ENCODE assay signal across 1 cellular context in genomic region chrX:155216179-155216939, GRCh38.
TF ChIP-seq lines count a peak whose summit lies in the region.

A gene with protein sequence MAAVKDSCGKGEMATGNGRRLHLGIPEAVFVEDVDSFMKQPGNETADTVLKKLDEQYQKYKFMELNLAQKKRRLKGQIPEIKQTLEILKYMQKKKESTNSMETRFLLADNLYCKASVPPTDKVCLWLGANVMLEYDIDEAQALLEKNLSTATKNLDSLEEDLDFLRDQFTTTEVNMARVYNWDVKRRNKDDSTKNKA (plus strand): TSS chrX:155216460. CDS start chrX:155216483, 23 bp downstream.

TF ChIP-seq in HepG2, 621 proteins besides CTCF, POLR2A, EP300 and RAD21 (continued from another document and continues in another):
- TF ChIP-seq, protein P1, sequence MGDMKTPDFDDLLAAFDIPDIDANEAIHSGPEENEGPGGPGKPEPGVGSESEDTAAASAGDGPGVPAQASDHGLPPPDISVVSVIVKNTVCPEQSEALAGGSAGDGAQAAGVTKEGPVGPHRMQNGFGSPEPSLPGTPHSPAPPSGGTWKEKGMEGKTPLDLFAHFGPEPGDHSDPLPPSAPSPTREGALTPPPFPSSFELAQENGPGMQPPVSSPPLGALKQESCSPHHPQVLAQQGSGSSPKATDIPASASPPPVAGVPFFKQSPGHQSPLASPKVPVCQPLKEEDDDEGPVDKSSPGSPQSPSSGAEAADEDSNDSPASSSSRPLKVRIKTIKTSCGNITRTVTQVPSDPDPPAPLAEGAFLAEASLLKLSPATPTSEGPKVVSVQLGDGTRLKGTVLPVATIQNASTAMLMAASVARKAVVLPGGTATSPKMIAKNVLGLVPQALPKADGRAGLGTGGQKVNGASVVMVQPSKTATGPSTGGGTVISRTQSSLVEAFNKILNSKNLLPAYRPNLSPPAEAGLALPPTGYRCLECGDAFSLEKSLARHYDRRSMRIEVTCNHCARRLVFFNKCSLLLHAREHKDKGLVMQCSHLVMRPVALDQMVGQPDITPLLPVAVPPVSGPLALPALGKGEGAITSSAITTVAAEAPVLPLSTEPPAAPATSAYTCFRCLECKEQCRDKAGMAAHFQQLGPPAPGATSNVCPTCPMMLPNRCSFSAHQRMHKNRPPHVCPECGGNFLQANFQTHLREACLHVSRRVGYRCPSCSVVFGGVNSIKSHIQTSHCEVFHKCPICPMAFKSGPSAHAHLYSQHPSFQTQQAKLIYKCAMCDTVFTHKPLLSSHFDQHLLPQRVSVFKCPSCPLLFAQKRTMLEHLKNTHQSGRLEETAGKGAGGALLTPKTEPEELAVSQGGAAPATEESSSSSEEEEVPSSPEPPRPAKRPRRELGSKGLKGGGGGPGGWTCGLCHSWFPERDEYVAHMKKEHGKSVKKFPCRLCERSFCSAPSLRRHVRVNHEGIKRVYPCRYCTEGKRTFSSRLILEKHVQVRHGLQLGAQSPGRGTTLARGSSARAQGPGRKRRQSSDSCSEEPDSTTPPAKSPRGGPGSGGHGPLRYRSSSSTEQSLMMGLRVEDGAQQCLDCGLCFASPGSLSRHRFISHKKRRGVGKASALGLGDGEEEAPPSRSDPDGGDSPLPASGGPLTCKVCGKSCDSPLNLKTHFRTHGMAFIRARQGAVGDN (CRISPR knock-in tag; IDR thresholded peaks at IDR 0.05) = peak; percentile 61
- TF ChIP-seq ZFYVE20 (CRISPR knock-in tag; IDR thresholded peaks at IDR 0.05; ENCODE audit: borderline replicate concordance, low read depth) (no peak), NR2F2 (IDR thresholded peaks at IDR 0.05; ENCODE audit: borderline replicate concordance, low read depth) (no peak), FLYWCH1 (CRISPR knock-in tag; IDR thresholded peaks at IDR 0.05) (no peak), GZF1 (CRISPR knock-in tag; IDR thresholded peaks at IDR 0.05) (no peak), POLR2AphosphoS2 (IDR thresholded peaks at IDR 0.05; ENCODE audit: low read depth, low read length) (no peak), ZBTB2 (CRISPR knock-in tag; IDR thresholded peaks at IDR 0.05; ENCODE audit: low read depth) (no peak), ZGPAT (CRISPR knock-in tag; IDR thresholded peaks at IDR 0.05) (no peak), NR2C2 (CRISPR knock-in tag; IDR thresholded peaks at IDR 0.05; ENCODE audit: borderline replicate concordance) (no peak), HOXA7 (CRISPR knock-in tag; IDR thresholded peaks at IDR 0.05) (no peak), ZNF704 (CRISPR knock-in tag; IDR thresholded peaks at IDR 0.05; ENCODE audit: borderline replicate concordance) (no peak), SKIL (CRISPR knock-in tag; IDR thresholded peaks at IDR 0.05; ENCODE audit: borderline replicate concordance) (no peak), ZNF235 (CRISPR knock-in tag; IDR thresholded peaks at IDR 0.05; ENCODE audit: borderline replicate concordance) (no peak), EED (CRISPR knock-in tag; IDR thresholded peaks at IDR 0.05) (no peak), ARNT (IDR thresholded peaks at IDR 0.05) (no peak), JDP2 (CRISPR knock-in tag; IDR thresholded peaks at IDR 0.05; ENCODE audit: borderline replicate concordance) (no peak), ATAD3A (CRISPR knock-in tag; IDR thresholded peaks at IDR 0.05) (no peak), ZNF256 (CRISPR knock-in tag; conservative IDR thresholded peaks at IDR 0.05) (no peak), CBFB (CRISPR knock-in tag; IDR thresholded peaks at IDR 0.05) (no peak), RXRA (CRISPR knock-in tag; IDR thresholded peaks at IDR 0.05) (no peak), GABPB1 (CRISPR knock-in tag; IDR thresholded peaks at IDR 0.05) (peak; percentile 29; the same call in 1 of the 2 replicates), PHF8 (CRISPR knock-in tag; IDR thresholded peaks at IDR 0.05) (peak; percentile 74), SALL2 (CRISPR knock-in tag; IDR thresholded peaks at IDR 0.05) (no peak), ZNF496 (CRISPR knock-in tag; IDR thresholded peaks at IDR 0.05; ENCODE audit: insufficient replicate concordance) (no peak), ZNF576 (CRISPR knock-in tag; IDR thresholded peaks at IDR 0.05) (no peak), KDM5B (CRISPR knock-in tag; IDR thresholded peaks at IDR 0.05; ENCODE audit: borderline replicate concordance) (peak; percentile 32; the same call in 1 of the 2 replicates), TAF1 (CRISPR knock-in tag; IDR thresholded peaks at IDR 0.05) (peak; percentile 72; the same call in 1 of the 2 replicates), ZZZ3 (CRISPR knock-in tag; IDR thresholded peaks at IDR 0.05; ENCODE audit: borderline replicate concordance) (no peak), AHR (CRISPR knock-in tag; IDR thresholded peaks at IDR 0.05) (no peak), POGZ (CRISPR knock-in tag; IDR thresholded peaks at IDR 0.05) (peak; percentile 39; the same call in 1 of the 2 replicates), ZNF317 (CRISPR knock-in tag; IDR thresholded peaks at IDR 0.05) (no peak), CENPBD1 (CRISPR knock-in tag; IDR thresholded peaks at IDR 0.05; ENCODE audit: borderline replicate concordance, low read depth) (no peak), ZHX1 (CRISPR knock-in tag; IDR thresholded peaks at IDR 0.05; ENCODE audit: low read depth) (no peak), GTF2F1 (IDR thresholded peaks at IDR 0.05; ENCODE audit: low read length) (no peak)
- TF ChIP-seq, protein P2, sequence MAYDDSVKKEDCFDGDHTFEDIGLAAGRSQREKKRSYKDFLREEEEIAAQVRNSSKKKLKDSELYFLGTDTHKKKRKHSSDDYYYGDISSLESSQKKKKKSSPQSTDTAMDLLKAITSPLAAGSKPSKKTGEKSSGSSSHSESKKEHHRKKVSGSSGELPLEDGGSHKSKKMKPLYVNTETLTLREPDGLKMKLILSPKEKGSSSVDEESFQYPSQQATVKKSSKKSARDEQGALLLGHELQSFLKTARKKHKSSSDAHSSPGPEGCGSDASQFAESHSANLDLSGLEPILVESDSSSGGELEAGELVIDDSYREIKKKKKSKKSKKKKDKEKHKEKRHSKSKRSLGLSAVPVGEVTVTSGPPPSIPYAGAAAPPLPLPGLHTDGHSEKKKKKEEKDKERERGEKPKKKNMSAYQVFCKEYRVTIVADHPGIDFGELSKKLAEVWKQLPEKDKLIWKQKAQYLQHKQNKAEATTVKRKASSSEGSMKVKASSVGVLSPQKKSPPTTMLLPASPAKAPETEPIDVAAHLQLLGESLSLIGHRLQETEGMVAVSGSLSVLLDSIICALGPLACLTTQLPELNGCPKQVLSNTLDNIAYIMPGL (CRISPR knock-in tag; IDR thresholded peaks at IDR 0.05; ENCODE audit: borderline replicate concordance in 1 of 2, low read depth in 1 of 2) = peak; percentile 32 to 75; a peak in 1 of 4 replicates
- TF ChIP-seq, protein P3, sequence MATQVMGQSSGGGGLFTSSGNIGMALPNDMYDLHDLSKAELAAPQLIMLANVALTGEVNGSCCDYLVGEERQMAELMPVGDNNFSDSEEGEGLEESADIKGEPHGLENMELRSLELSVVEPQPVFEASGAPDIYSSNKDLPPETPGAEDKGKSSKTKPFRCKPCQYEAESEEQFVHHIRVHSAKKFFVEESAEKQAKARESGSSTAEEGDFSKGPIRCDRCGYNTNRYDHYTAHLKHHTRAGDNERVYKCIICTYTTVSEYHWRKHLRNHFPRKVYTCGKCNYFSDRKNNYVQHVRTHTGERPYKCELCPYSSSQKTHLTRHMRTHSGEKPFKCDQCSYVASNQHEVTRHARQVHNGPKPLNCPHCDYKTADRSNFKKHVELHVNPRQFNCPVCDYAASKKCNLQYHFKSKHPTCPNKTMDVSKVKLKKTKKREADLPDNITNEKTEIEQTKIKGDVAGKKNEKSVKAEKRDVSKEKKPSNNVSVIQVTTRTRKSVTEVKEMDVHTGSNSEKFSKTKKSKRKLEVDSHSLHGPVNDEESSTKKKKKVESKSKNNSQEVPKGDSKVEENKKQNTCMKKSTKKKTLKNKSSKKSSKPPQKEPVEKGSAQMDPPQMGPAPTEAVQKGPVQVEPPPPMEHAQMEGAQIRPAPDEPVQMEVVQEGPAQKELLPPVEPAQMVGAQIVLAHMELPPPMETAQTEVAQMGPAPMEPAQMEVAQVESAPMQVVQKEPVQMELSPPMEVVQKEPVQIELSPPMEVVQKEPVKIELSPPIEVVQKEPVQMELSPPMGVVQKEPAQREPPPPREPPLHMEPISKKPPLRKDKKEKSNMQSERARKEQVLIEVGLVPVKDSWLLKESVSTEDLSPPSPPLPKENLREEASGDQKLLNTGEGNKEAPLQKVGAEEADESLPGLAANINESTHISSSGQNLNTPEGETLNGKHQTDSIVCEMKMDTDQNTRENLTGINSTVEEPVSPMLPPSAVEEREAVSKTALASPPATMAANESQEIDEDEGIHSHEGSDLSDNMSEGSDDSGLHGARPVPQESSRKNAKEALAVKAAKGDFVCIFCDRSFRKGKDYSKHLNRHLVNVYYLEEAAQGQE (IDR thresholded peaks at IDR 0.05; ENCODE audit: borderline replicate concordance in 1 of 2, low read depth in 1 of 2, low read length in 2 of 2) = no peak
- TF ChIP-seq, protein P4, sequence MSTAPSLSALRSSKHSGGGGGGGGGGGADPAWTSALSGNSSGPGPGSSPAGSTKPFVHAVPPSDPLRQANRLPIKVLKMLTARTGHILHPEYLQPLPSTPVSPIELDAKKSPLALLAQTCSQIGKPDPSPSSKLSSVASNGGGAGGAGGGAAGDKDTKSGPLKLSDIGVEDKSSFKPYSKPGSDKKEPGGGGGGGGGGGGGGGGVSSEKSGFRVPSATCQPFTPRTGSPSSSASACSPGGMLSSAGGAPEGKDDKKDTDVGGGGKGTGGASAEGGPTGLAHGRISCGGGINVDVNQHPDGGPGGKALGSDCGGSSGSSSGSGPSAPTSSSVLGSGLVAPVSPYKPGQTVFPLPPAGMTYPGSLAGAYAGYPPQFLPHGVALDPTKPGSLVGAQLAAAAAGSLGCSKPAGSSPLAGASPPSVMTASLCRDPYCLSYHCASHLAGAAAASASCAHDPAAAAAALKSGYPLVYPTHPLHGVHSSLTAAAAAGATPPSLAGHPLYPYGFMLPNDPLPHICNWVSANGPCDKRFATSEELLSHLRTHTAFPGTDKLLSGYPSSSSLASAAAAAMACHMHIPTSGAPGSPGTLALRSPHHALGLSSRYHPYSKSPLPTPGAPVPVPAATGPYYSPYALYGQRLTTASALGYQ (CRISPR knock-in tag; IDR thresholded peaks at IDR 0.05) = no peak
